Comparison of ENCODE assay signal across 1 cellular context in genomic region chr11:47243454-47243853, GRCh38.
TF ChIP-seq lines count a peak whose summit lies in the region.

No MANE protein-coding gene starts in this region.

TF ChIP-seq in HepG2, 621 proteins besides CTCF, POLR2A, EP300 and RAD21 (continued from another document and continues in another):
- TF ChIP-seq HMGXB3 (CRISPR knock-in tag; IDR thresholded peaks at IDR 0.05; ENCODE audit: borderline replicate concordance) (0 out of 2 replicates have a peak, but pooled peaks have one; percentile 34), ZBED4 (CRISPR knock-in tag; IDR thresholded peaks at IDR 0.05; ENCODE audit: borderline replicate concordance) (no peak), IKZF4 (CRISPR knock-in tag; IDR thresholded peaks at IDR 0.05; ENCODE audit: borderline replicate concordance, low read depth, not compliant biosample characterization) (no peak), SOX5 (CRISPR knock-in tag; IDR thresholded peaks at IDR 0.05; ENCODE audit: borderline replicate concordance) (peak; percentile 63; the same call in 1 of the 2 replicates), ZBTB8A (CRISPR knock-in tag; IDR thresholded peaks at IDR 0.05; ENCODE audit: borderline replicate concordance, low read depth) (no peak), ZNF564 (CRISPR knock-in tag; IDR thresholded peaks at IDR 0.05) (no peak), TFAP4 (IDR thresholded peaks at IDR 0.05; ENCODE audit: borderline replicate concordance, low read depth) (peak; percentile 63; the same call in 1 of the 2 replicates), NFIC (IDR thresholded peaks at IDR 0.05; ENCODE audit: low read length) (0 out of 2 replicates have a peak, but pooled peaks have one; percentile 24), SRSF1 (optimal IDR thresholded peaks at IDR 0.05; ENCODE audit: low read depth, low read length) (no peak), ZBTB3 (CRISPR knock-in tag; IDR thresholded peaks at IDR 0.05; ENCODE audit: borderline replicate concordance, low read depth) (no peak), RFX1 (IDR thresholded peaks at IDR 0.05) (no peak), ZNF224 (CRISPR knock-in tag; IDR thresholded peaks at IDR 0.05) (no peak), ZBTB46 (CRISPR knock-in tag; IDR thresholded peaks at IDR 0.05; ENCODE audit: borderline replicate concordance) (no peak), ZFP37 (CRISPR knock-in tag; IDR thresholded peaks at IDR 0.05; ENCODE audit: borderline replicate concordance) (no peak), ZNF44 (CRISPR knock-in tag; IDR thresholded peaks at IDR 0.05) (no peak), ZBTB7B (CRISPR knock-in tag; IDR thresholded peaks at IDR 0.05) (no peak), STAG1 (CRISPR knock-in tag; IDR thresholded peaks at IDR 0.05) (no peak), BCL6 (CRISPR knock-in tag; IDR thresholded peaks at IDR 0.05) (peak; percentile 88), ZNF7 (CRISPR knock-in tag; IDR thresholded peaks at IDR 0.05) (no peak), ARID2 (CRISPR knock-in tag; IDR thresholded peaks at IDR 0.05; ENCODE audit: borderline replicate concordance) (no peak), SAP130 (CRISPR knock-in tag; IDR thresholded peaks at IDR 0.05; ENCODE audit: low read depth) (peak; percentile 78), FOXA1 (IDR thresholded peaks at IDR 0.05) (peak; percentile 76; the same call in 1 of the 2 replicates), FOXA1 (CRISPR knock-in tag; IDR thresholded peaks at IDR 0.05) (peak; percentile 93), SRSF4 (IDR thresholded peaks at IDR 0.05; ENCODE audit: low read depth, low read length, poor library complexity, severe bottlenecking) (no peak), KDM2A (CRISPR knock-in tag; IDR thresholded peaks at IDR 0.05; ENCODE audit: borderline replicate concordance, low read depth) (no peak), ZBTB25 (CRISPR knock-in tag; IDR thresholded peaks at IDR 0.05) (no peak), ZNF589 (CRISPR knock-in tag; conservative IDR thresholded peaks at IDR 0.05) (no peak), HMGXB4 (CRISPR knock-in tag; IDR thresholded peaks at IDR 0.05; ENCODE audit: borderline replicate concordance in 1 of 2, low read depth in 1 of 2) (no peak), ZNF619 (CRISPR knock-in tag; IDR thresholded peaks at IDR 0.05) (no peak), ZMYM2 (CRISPR knock-in tag; IDR thresholded peaks at IDR 0.05) (no peak), RXRB (CRISPR knock-in tag; IDR thresholded peaks at IDR 0.05; ENCODE audit: borderline replicate concordance) (peak; percentile 71), MXI1 (IDR thresholded peaks at IDR 0.05; ENCODE audit: borderline replicate concordance, low read depth, low read length) (peak; percentile 68; the same call in 1 of the 3 replicates), NCOA1 (CRISPR knock-in tag; IDR thresholded peaks at IDR 0.05) (no peak), ZNF18 (CRISPR knock-in tag; IDR thresholded peaks at IDR 0.05; ENCODE audit: insufficient replicate concordance) (no peak), PAXIP1 (CRISPR knock-in tag; conservative IDR thresholded peaks at IDR 0.05) (peak; percentile 62; the same call in 1 of the 2 replicates), PHF5A (CRISPR knock-in tag; IDR thresholded peaks at IDR 0.05; ENCODE audit: low read depth, unreplicated experiment) (no peak)
